ENCODE assay signal across 8 cellular contexts in genomic region chr6:108581237-108581931, GRCh38. TPM values are rescaled to one million over a fixed set of nuclear protein-coding genes. Genes with fewer than 3 reads are reported as not detected.
DNase-seq lines count a peak whose midpoint lies in the region; ATAC-seq and TF ChIP-seq lines count a peak whose summit lies in the region.

No MANE protein-coding gene starts in this region.

- H3K9ac ChIP-seq in GM23248, result peak overlapping the region; percentile 47
- H3K9ac ChIP-seq in neural progenitor cell, result no peak overlapping the region

- H3K4me3 ChIP-seq in GM23248 (peak overlapping the region; percentile 58), PC-9 (peak overlapping the region; percentile 32; the same call in 1 of the 2 replicates), neural progenitor cell (no peak overlapping the region)
- H3K4me3 ChIP-seq in effector memory CD4-positive, alpha-beta T cell (ENCODE audit: insufficient read depth, low read depth, low read length, poor library complexity, severe bottlenecking), result peak overlapping the region; percentile 21

- H2AFZ ChIP-seq in GM23248 (no peak overlapping the region), PC-9 (no peak overlapping the region), neural progenitor cell (replicated peaks) (no peak overlapping the region)

- no peak for ATAC-seq in HG03571 (IDR thresholded peaks at IDR 0.05; ENCODE audit: unreplicated experiment)

- CTCF ChIA-PET in PC-9 (lab: Charles Lee), result no interaction called here

- no TSS peak for BruUV-seq in PC-9 (replicated peaks; lab: Mats Ljungman, UMichigan)

- H3K27me3 Mint-ChIP-seq in neural progenitor cell (ENCODE audit: insufficient read depth, low read depth), result no peaks in the 10 kb centered on the region

- POLR2A ChIA-PET in PC-9 (lab: Charles Lee; ENCODE audit: unreplicated experiment), result no interaction called here

- H3K79me2 ChIP-seq in GM23248 (ENCODE audit: insufficient read depth) (peaks cover 98% of the 10 kb centered on the region), PC-9 (ENCODE audit: low read depth) (peaks cover 98% of the 10 kb centered on the region), neural progenitor cell (ENCODE audit: low read depth) (peaks cover 23% of the 10 kb centered on the region)

- TF ChIP-seq CTCF in PC-9 (conservative IDR thresholded peaks at IDR 0.05), result no peak
- TF ChIP-seq CTCF in neural progenitor cell (IDR thresholded peaks at IDR 0.05), result no peak

- intact Hi-C loops in PC-9 (cut with micrococcal nuclease; ENCODE audit: unreplicated experiment), result loop anchor here (1.0 kb wide), 1 partner anchor 19 kb away; no protein-coding TSS in a partner anchor
- intact Hi-C loops in posterior vena cava (cut with DNase I), result no loop called here

- peaks cover 26% of the 10 kb centered on the region for H4K20me1 ChIP-seq in GM23248 (ENCODE audit: insufficient read depth)
- peaks cover 90% of the 10 kb centered on the region for H4K20me1 ChIP-seq in PC-9 (ENCODE audit: insufficient read depth)
- H4K20me1 ChIP-seq in neural progenitor cell (ENCODE audit: low read depth), result peaks cover 23% of the 10 kb centered on the region

- H3F3A ChIP-seq in GM23248 (ENCODE audit: insufficient read depth), result peaks cover 47% of the 10 kb centered on the region
- H3F3A ChIP-seq in PC-9 (ENCODE audit: insufficient read depth, low read depth), result peaks cover 63% of the 10 kb centered on the region
- no peaks in the 10 kb centered on the region for H3F3A ChIP-seq in neural progenitor cell (ENCODE audit: low read depth)

- peaks cover 22% of the 10 kb centered on the region for H3K4me1 Mint-ChIP-seq in neural progenitor cell

- no peaks in the 10 kb centered on the region for H3K9me3 Mint-ChIP-seq in neural progenitor cell

- peaks cover 19% of the 10 kb centered on the region for H3K36me3 Mint-ChIP-seq in neural progenitor cell

- peaks cover 62% of the 10 kb centered on the region for H3K4me1 ChIP-seq in GM23248 (ENCODE audit: insufficient read depth)
- peaks cover 66% of the 10 kb centered on the region for H3K4me1 ChIP-seq in PC-9 (replicated peaks; ENCODE audit: insufficient read depth)
- H3K4me1 ChIP-seq in effector memory CD4-positive, alpha-beta T cell (ENCODE audit: control insufficient read depth, insufficient read depth, low read length, poor library complexity, severe bottlenecking), result peaks cover 12% of the 10 kb centered on the region
- peaks cover 9% of the 10 kb centered on the region for H3K4me1 ChIP-seq in neural progenitor cell

- H3K4me2 ChIP-seq in GM23248 (ENCODE audit: unreplicated experiment), result peak overlapping the region; percentile 80
- peak overlapping the region; percentile 61 for H3K4me2 ChIP-seq in PC-9
- no peak overlapping the region for H3K4me2 ChIP-seq in neural progenitor cell

- H3K36me3 ChIP-seq in GM23248 (ENCODE audit: low read depth) (no peaks in the 10 kb centered on the region), PC-9 (ENCODE audit: low read depth) (peaks cover 37% of the 10 kb centered on the region), neural progenitor cell (no peaks in the 10 kb centered on the region)
- H3K36me3 ChIP-seq in effector memory CD4-positive, alpha-beta T cell (ENCODE audit: control insufficient read depth, insufficient read depth, low read length), result no peaks in the 10 kb centered on the region

- in situ Hi-C loops in GM23248 (cut with MboI), result no loop called here

- H3K27me3 ChIP-seq in GM23248 (replicated peaks; ENCODE audit: insufficient read depth), result no peaks in the 10 kb centered on the region
- H3K27me3 ChIP-seq in PC-9 (ENCODE audit: insufficient read depth, low read depth), result no peaks in the 10 kb centered on the region
- no peaks in the 10 kb centered on the region for H3K27me3 ChIP-seq in effector memory CD4-positive, alpha-beta T cell (replicated peaks; ENCODE audit: control insufficient read depth, insufficient read depth, low read length, poor library complexity, severe bottlenecking)
- H3K27me3 ChIP-seq in neural progenitor cell, result no peaks in the 10 kb centered on the region

- peak overlapping the region; percentile 25 for H3K27ac Mint-ChIP-seq in neural progenitor cell

- no peak overlapping the region for H3K4me3 Mint-ChIP-seq in neural progenitor cell

- DNase-seq in GM23248, result peak; percentile 77
- peak; percentile 51 to 86 for DNase-seq in PC-9
- no peak for DNase-seq in effector memory CD4-positive, alpha-beta T cell
- no peak for DNase-seq in neural progenitor cell (ENCODE audit: low spot score)
- no peak for DNase-seq in posterior vena cava (ENCODE audit: low spot score)
- DNase-seq in GDM1 (lab: John Stamatoyannopoulos, UW), result no peak
- no peak for DNase-seq in HPDE6-E6E7 (ENCODE audit: extremely low spot score)

- H3K9me2 ChIP-seq in GM23248 (ENCODE audit: insufficient read depth) (no peaks in the 10 kb centered on the region), PC-9 (ENCODE audit: insufficient read depth) (no peaks in the 10 kb centered on the region)

- H3K9me3 ChIP-seq in GM23248 (ENCODE audit: low read depth) (no peaks in the 10 kb centered on the region), PC-9 (ENCODE audit: insufficient read depth, low read depth) (no peaks in the 10 kb centered on the region), neural progenitor cell (ENCODE audit: low read depth) (no peaks in the 10 kb centered on the region)
- H3K9me3 ChIP-seq in effector memory CD4-positive, alpha-beta T cell (ENCODE audit: control insufficient read depth, low read length), result no peaks in the 10 kb centered on the region

- H3K27ac ChIP-seq in GM23248 (peak overlapping the region; percentile 69), PC-9 (peak overlapping the region; percentile 70), neural progenitor cell (no peak overlapping the region)
- no peak overlapping the region for H3K27ac ChIP-seq in effector memory CD4-positive, alpha-beta T cell (ENCODE audit: insufficient read depth, low read length, poor library complexity, severe bottlenecking)

- WGBS in GM23248 (ENCODE audit: low coverage in 1 of 2, low lambda C conversion rate in 2 of 2, missing lambda C conversion rate in 2 of 2), 2 experiments, result 6 to 8% methylated on average over 3 of the region's 3 CpGs

RNA-seq across cellular contexts. Expression of gene FOXO3, which starts 20.7 kb away (rescaled TPM):
- 35.7 and 36.6 TPM in 2 replicates for total RNA-seq in GM23248 (2014; rRNA removed; shearing (Covaris generic))
- 17.9 and 19.7 TPM in 2 replicates for polyA plus RNA-seq in GM23248 (2016; fragmentation: Nextera tagmentation; extraction: Ambion mirVana)
- 56.2 and 59.4 TPM in 2 replicates for total RNA-seq in PC-9 (2021)
- total RNA-seq in neural progenitor cell (ENCODE audit: low replicate concordance), result 13.7 and 17.1 TPM in 2 replicates
- 10 to 100 TPM; 53.8 to 57.7 TPM for total RNA-seq in posterior vena cava

Comparison
In these comparisons a context has a peak if more than half of its experiments do, and no peak if none do; other contexts are left out.
1. DNase-seq: peak in GM23248 (single experiment) and PC-9 (2 of 2); none in effector memory CD4-positive, alpha-beta T cell (0 of 3), neural progenitor cell (single experiment), posterior vena cava (single experiment), GDM1 (single experiment) and HPDE6-E6E7 (single experiment).
2. H3K27ac ChIP-seq: peak in GM23248 (single experiment) and PC-9 (single experiment); none in effector memory CD4-positive, alpha-beta T cell (single experiment) and neural progenitor cell (single experiment).